Comparison of ENCODE assay signal across 8 cellular contexts in the genomic region with DNA sequence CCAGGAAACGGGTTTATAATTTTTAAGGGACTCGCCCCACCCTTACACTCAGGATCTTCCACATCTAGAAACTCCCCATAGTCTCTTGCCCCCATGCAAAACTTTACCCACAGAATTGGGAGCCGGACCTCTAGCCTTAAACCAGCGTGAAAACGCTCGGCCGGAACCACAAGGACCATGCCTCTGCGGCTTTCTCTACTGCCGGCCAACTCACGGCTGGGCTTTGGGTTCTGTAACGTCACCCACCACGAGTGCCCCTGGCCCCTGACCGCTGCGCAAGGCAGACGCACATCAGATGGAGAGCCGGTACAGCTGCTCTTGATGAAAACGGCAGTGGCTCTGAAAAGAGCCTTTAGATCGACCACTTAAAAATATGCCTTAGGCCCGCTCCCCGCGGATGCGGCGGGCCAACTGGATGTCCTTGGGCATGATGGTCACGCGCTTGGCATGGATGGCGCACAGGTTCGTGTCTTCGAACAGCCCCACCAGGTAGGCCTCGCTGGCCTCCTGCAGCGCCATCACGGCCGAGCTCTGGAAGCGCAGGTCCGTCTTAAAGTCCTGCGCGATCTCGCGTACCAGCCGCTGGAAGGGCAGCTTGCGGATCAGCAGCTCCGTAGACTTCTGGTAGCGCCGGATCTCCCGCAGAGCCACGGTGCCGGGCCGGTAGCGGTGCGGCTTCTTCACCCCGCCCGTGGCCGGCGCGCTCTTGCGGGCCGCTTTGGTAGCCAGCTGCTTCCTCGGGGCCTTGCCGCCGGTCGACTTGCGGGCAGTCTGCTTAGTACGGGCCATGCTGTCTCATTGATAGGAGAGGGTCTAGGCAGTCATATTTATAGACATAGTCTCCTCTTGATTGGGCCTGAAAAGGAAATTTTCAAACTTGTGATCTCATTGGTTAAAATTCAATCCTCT. TPM values are rescaled to one million over a fixed set of nuclear protein-coding genes. Genes with fewer than 3 reads are reported as not detected.
DNase-seq lines count a peak whose midpoint lies in the region; ATAC-seq, FAIRE-seq and TF ChIP-seq lines count a peak whose summit lies in the region.
"Not testable (repeated sequence)": the region's sequence is repeated elsewhere in the genome, so short reads cannot be mapped to it uniquely, and the experiment has no call there.

No MANE protein-coding gene starts in this region.

- H3K79me2 ChIP-seq in PC-9 (ENCODE audit: low read depth); endothelial cell of umbilical vein (ENCODE audit: control insufficient read depth, insufficient read depth, low read length): not testable (repeated sequence)

- not testable (repeated sequence) for H4K20me1 ChIP-seq in PC-9 (ENCODE audit: insufficient read depth); endothelial cell of umbilical vein (replicated peaks; ENCODE audit: control insufficient read depth, extremely low read depth, insufficient read depth, low read length)

- H4K8ac ChIP-seq in mesenchymal stem cell (ENCODE audit: low read length): not testable (repeated sequence)

- BruUV-seq in PC-9 (replicated peaks; lab: Mats Ljungman, UMichigan) (TSS peak; percentile 100), endothelial cell of umbilical vein (replicated peaks; lab: Mats Ljungman, UMichigan) (TSS peak; percentile 93)

- H3K23ac ChIP-seq in mesenchymal stem cell (ENCODE audit: low read length in 2 of 2): not testable (repeated sequence)

- not testable (repeated sequence) for H3K36me3 ChIP-seq in CD4-positive, alpha-beta memory T cell (ENCODE audit: insufficient read depth, low read length); MG63; PC-9 (ENCODE audit: low read depth); endothelial cell of umbilical vein (ENCODE audit: control insufficient read depth in 2 of 2, extremely low read depth in 1 of 2, insufficient read depth in 2 of 2, low read length in 2 of 2); mesenchymal stem cell (ENCODE audit: control insufficient read depth in 1 of 2, insufficient read depth in 2 of 2, low read depth in 1 of 2, low read length in 2 of 2)

- not testable (repeated sequence) for H2AFZ ChIP-seq in PC-9; mesenchymal stem cell (ENCODE audit: low read depth, low read length)
- peak overlapping the region; percentile 38 for H2AFZ ChIP-seq in endothelial cell of umbilical vein (ENCODE audit: low read depth, low read length)

- H3F3A ChIP-seq in PC-9 (ENCODE audit: insufficient read depth, low read depth): peaks cover 13% of the 10 kb centered on the region; the same call in 1 of the 2 replicates

- intact Hi-C loops in CD4-positive, alpha-beta memory T cell (cut with micrococcal nuclease); PC-9 (cut with micrococcal nuclease; ENCODE audit: unreplicated experiment); endothelial cell of umbilical vein (cut with micrococcal nuclease): not testable (repeated sequence)

- not testable (repeated sequence) for H2BK120ac ChIP-seq in mesenchymal stem cell (ENCODE audit: low read depth, low read length)

- H2BK15ac ChIP-seq in mesenchymal stem cell (ENCODE audit: low read depth, poor library complexity, severe bottlenecking): not testable (repeated sequence)

- H3K4me3 Mint-ChIP-seq in CD4-positive, alpha-beta memory T cell: peak overlapping the region; percentile 95 to 99 (median 97)

- H3K9me2 ChIP-seq in PC-9 (ENCODE audit: insufficient read depth): not testable (repeated sequence)

- TF ChIP-seq POLR2A in endothelial cell of umbilical vein (IDR thresholded peaks at IDR 0.05; ENCODE audit: low read depth, low read length): peak; percentile 69

- H3K27me3 ChIP-seq in CD4-positive, alpha-beta memory T cell (ENCODE audit: insufficient read depth, low read length); MG63; PC-9 (ENCODE audit: insufficient read depth, low read depth); endothelial cell of umbilical vein (ENCODE audit: control insufficient read depth in 2 of 2, insufficient read depth in 2 of 2, low read length in 2 of 2); mesenchymal stem cell (ENCODE audit: control insufficient read depth in 1 of 2, insufficient read depth in 1 of 2, low read length in 2 of 2): not testable (repeated sequence)

- peak overlapping the region; percentile 16 for H3K9ac ChIP-seq in endothelial cell of umbilical vein (replicated peaks; ENCODE audit: extremely low read depth, insufficient read depth, low read length)
- H3K9ac ChIP-seq in mesenchymal stem cell (ENCODE audit: low read length): peak overlapping the region; percentile 74

- not testable (repeated sequence) for H3K79me1 ChIP-seq in mesenchymal stem cell (replicated peaks; ENCODE audit: low read length, poor library complexity, severe bottlenecking)

- peak overlapping the region; percentile 67 for H3K27ac ChIP-seq in CD4-positive, alpha-beta memory T cell (ENCODE audit: low read depth, low read length)
- H3K27ac ChIP-seq in PC-9 (peak overlapping the region; percentile 75), mesenchymal stem cell (ENCODE audit: low read length, poor library complexity, severe bottlenecking) (peak overlapping the region; percentile 56)
- H3K27ac ChIP-seq in endothelial cell of umbilical vein (ENCODE audit: insufficient read depth, low read depth, low read length): not testable (repeated sequence)

- peak; percentile 31 for ATAC-seq in GM21717 (IDR thresholded peaks at IDR 0.05; ENCODE audit: unreplicated experiment)

- WGBS in mesenchymal stem cell: 0% methylated on average over 13 of the region's 62 CpGs

- dilution Hi-C loops in endothelial cell of umbilical vein (cut with MboI; ENCODE audit: extremely low pct_ligation_motif_present, low sequenced_read_pairs): not testable (repeated sequence)

- H3K36me3 Mint-ChIP-seq in CD4-positive, alpha-beta memory T cell: not testable (repeated sequence)

- not testable (repeated sequence) for H3K4me1 ChIP-seq in CD4-positive, alpha-beta memory T cell (ENCODE audit: insufficient read depth, low read length); PC-9 (replicated peaks; ENCODE audit: insufficient read depth); endothelial cell of umbilical vein (ENCODE audit: control insufficient read depth, extremely low read depth, insufficient read depth, low read length); mesenchymal stem cell (ENCODE audit: control insufficient read depth, insufficient read depth, low read depth, low read length)

- H3K14ac ChIP-seq in mesenchymal stem cell (ENCODE audit: low read length in 2 of 2): not testable (repeated sequence)

- not testable (repeated sequence) for H3K27me3 Mint-ChIP-seq in CD4-positive, alpha-beta memory T cell

- H3K4me3 ChIP-seq in CD4-positive, alpha-beta memory T cell (ENCODE audit: low read length in 2 of 2): peak overlapping the region in 1 of 2 donors; percentile 51
- H3K4me3 ChIP-seq in MG63 (peak overlapping the region; percentile 66), PC-9 (peak overlapping the region; percentile 60), endothelial cell of umbilical vein (replicated peaks in 1 of 3; ENCODE audit: insufficient read depth in 1 of 3, low read depth in 1 of 3, low read length in 3 of 3) (peak overlapping the region in 2 of 3 experiments; percentile 3 to 61), mesenchymal stem cell (ENCODE audit: insufficient read depth in 1 of 2, low read depth in 1 of 2, low read length in 2 of 2) (peak overlapping the region; percentile 49 to 62)

- H3K4me1 Mint-ChIP-seq in CD4-positive, alpha-beta memory T cell: peaks cover 6 to 21% (median 10%) of the 10 kb centered on the region in 4 donors

- POLR2A ChIA-PET in CD4-positive, alpha-beta memory T cell (lab: Charles Lee; ENCODE audit: partially characterized antibody): interaction anchor here (1.5 to 3.8 kb wide), 2 partner anchors 30 to 74 kb away, joined by 5 to 53 read pairs; a partner anchor contains a TSS
- POLR2A ChIA-PET in PC-9 (lab: Charles Lee; ENCODE audit: unreplicated experiment); endothelial cell of umbilical vein (lab: Charles Lee): not testable (repeated sequence)

- H3K27ac Mint-ChIP-seq in CD4-positive, alpha-beta memory T cell: peak overlapping the region; percentile 79 to 99 (median 98)

- peak; percentile 73 to 84 (median 83) for DNase-seq in CD4-positive, alpha-beta memory T cell
- DNase-seq in MG63: peak; percentile 64
- DNase-seq in PC-9: peak; percentile 62 to 67
- DNase-seq in activated T-cell treated with anti-CD3 and anti-CD28 coated beads for 24 hours (ENCODE audit: low read depth): peak; percentile 49
- DNase-seq in endothelial cell of umbilical vein (ENCODE audit: low read depth, low spot score): peak; percentile 63
- DNase-seq in mesenchymal stem cell: peak; percentile 75
- DNase-seq in stimulated activated CD4-positive, alpha-beta T cell treated with anti-CD3 and anti-CD28 coated beads, Interleukin-4, amount 100 ng/mL, for 24 hours: peak; percentile 61

- H3K9me3 ChIP-seq in CD4-positive, alpha-beta memory T cell (ENCODE audit: control insufficient read depth in 1 of 2, low read length in 2 of 2); MG63; PC-9 (ENCODE audit: insufficient read depth, low read depth); endothelial cell of umbilical vein (replicated peaks; ENCODE audit: control insufficient read depth, insufficient read depth, low read length); mesenchymal stem cell (ENCODE audit: control insufficient read depth, low read length): not testable (repeated sequence)

- CTCF ChIA-PET in CD4-positive, alpha-beta memory T cell (lab: Charles Lee; ENCODE audit: partially characterized antibody); PC-9 (lab: Charles Lee); endothelial cell of umbilical vein (lab: Charles Lee): not testable (repeated sequence)

- H3K4ac ChIP-seq in mesenchymal stem cell (ENCODE audit: low read depth in 1 of 2, low read length in 2 of 2): not testable (repeated sequence)

- FAIRE-seq in endothelial cell of umbilical vein (lab: Jason Lieb, UNC): not testable (repeated sequence)

- H3K4me2 ChIP-seq in PC-9: peak overlapping the region; percentile 73
- not testable (repeated sequence) for H3K4me2 ChIP-seq in endothelial cell of umbilical vein (ENCODE audit: insufficient read depth, low read length); mesenchymal stem cell (ENCODE audit: low read length, poor library complexity, severe bottlenecking)

- H3K18ac ChIP-seq in mesenchymal stem cell (ENCODE audit: low read depth in 1 of 2, low read length in 2 of 2): not testable (repeated sequence)

- H2BK5ac ChIP-seq in mesenchymal stem cell (ENCODE audit: low read depth, low read length, poor library complexity, severe bottlenecking): not testable (repeated sequence)

- not testable (repeated sequence) for TF ChIP-seq CTCF in PC-9 (conservative IDR thresholded peaks at IDR 0.05); endothelial cell of umbilical vein (IDR thresholded peaks at IDR 0.05; ENCODE audit: extremely low read depth in 1 of 2, insufficient read depth in 1 of 2, low read depth in 1 of 2, low read length in 2 of 2)

- not testable (repeated sequence) for H2BK12ac ChIP-seq in mesenchymal stem cell (ENCODE audit: low read length in 2 of 2)

- not testable (repeated sequence) for H3K9me3 Mint-ChIP-seq in CD4-positive, alpha-beta memory T cell

- not testable (repeated sequence) for H3K9me1 ChIP-seq in endothelial cell of umbilical vein (replicated peaks; ENCODE audit: control insufficient read depth, extremely low read depth, insufficient read depth, low read length)

- H4K91ac ChIP-seq in mesenchymal stem cell (ENCODE audit: low read length): not testable (repeated sequence)

- H2AK5ac ChIP-seq in mesenchymal stem cell (ENCODE audit: low read length, severe bottlenecking): not testable (repeated sequence)

RNA-seq across cellular contexts. Expression of a gene that starts 30.7 kb away (rescaled TPM):
- under 1 TPM in 1 of 2 experiments, not detected in 1; 0.53 TPM for total RNA-seq in CD4-positive, alpha-beta memory T cell
- not detected for polyA plus RNA-seq in CD4-positive, alpha-beta memory T cell
- total RNA-seq in MG63 (2014; rRNA removed; shearing (Covaris generic); ENCODE audit: low replicate concordance): not detected in 2 replicates
- total RNA-seq in PC-9 (2021) (not detected in 2 replicates), endothelial cell of umbilical vein (not detected in 2 replicates)
- not detected in 2 replicates for polyA plus RNA-seq in endothelial cell of umbilical vein
- not detected in 2 replicates for polyA plus RNA-seq in endothelial cell of umbilical vein (2011; cell fraction: cytosol; rRNA removed)
- polyA plus RNA-seq in endothelial cell of umbilical vein (2011; cell fraction: nucleus; rRNA removed): not detected in 2 replicates
- polyA plus RNA-seq in endothelial cell of umbilical vein (2012): not detected in 2 replicates
- polyA minus RNA-seq in endothelial cell of umbilical vein: not detected in 2 replicates
- not detected for polyA minus RNA-seq in endothelial cell of umbilical vein (2011; cell fraction: cytosol; rRNA and poly(A)+ RNA removed)
- not detected in 2 replicates for polyA minus RNA-seq in endothelial cell of umbilical vein (2011; cell fraction: nucleus; rRNA and poly(A)+ RNA removed)
- not detected for polyA plus RNA-seq in mesenchymal stem cell (2013, experiment 1 of 2)
- not detected for polyA plus RNA-seq in mesenchymal stem cell (2013, experiment 2 of 2)
